ENCODE assay signal across 21 cellular contexts in genomic region chr16:71622088-71622487, GRCh38. TPM values are rescaled to one million over a fixed set of nuclear protein-coding genes. Genes with fewer than 3 reads are reported as not detected.
"Had no signal": no experiment of that assay in that cellular context is flagged by ENCODE, and none has a peak within 500 bp of the region (broad histone marks: within the 10 kb centered on the region; RNA-seq: fewer than 3 reads in every experiment).

No MANE protein-coding gene starts in this region.

- ATAC-seq: naive thymus-derived CD4-positive, alpha-beta T cell; psoas muscle; right cardiac atrium had no signal

- H3K4me3 ChIP-seq: esophagus squamous epithelium, ovary, psoas muscle, vagina had no signal

- H3K4me1 ChIP-seq: psoas muscle had no signal

- H3K27ac ChIP-seq: esophagus squamous epithelium, ovary, psoas muscle, vagina had no signal

- H3K27ac Mint-ChIP-seq: activated B cell treated with CpG ODN at 0.5 μM for 24 hours; activated naive CD4-positive, alpha-beta T cell treated with anti-CD3 and anti-CD28 coated beads, Interleukin-2, amount 50 U/mL, for 24 hours; naive thymus-derived CD4-positive, alpha-beta T cell; stimulated activated naive CD8-positive, alpha-beta T cell treated with anti-CD3 and anti-CD28 coated beads, Interleukin-15, Interleukin-2, amounts not matched to agents 100 ng/mL and 50 ng/mL, for 24 hours had no signal

- DNase-seq: activated B cell treated with CpG ODN at 0.5 μM for 24 hours; activated CD4-positive, alpha-beta T cell treated with anti-CD3 and anti-CD28 coated beads for 4 hours; activated effector memory CD4-positive, alpha-beta T cell treated with Interleukin-2 at 50 U/mL for 16 hours; activated T-cell treated with anti-CD3 and anti-CD28 coated beads, Interleukin-2, amount 50 U/mL, for 1 hour; amniotic stem cell; dermis blood vessel endothelial cell; effector memory CD4-positive, alpha-beta T cell; esophagus squamous epithelium; mesendoderm; naive thymus-derived CD4-positive, alpha-beta T cell; ovary; psoas muscle; right cardiac atrium; stimulated activated CD4-positive, alpha-beta T cell treated with anti-CD3 and anti-CD28 coated beads, Interleukin-2, amount 100 ng/mL, for 24 hours; T-helper 9 cell; trophoblast cell had no signal

- H3K27me3 ChIP-seq: ovary had no signal

- H3K4me3 Mint-ChIP-seq: activated B cell treated with CpG ODN at 0.5 μM for 24 hours; activated naive CD4-positive, alpha-beta T cell treated with anti-CD3 and anti-CD28 coated beads, Interleukin-2, amount 50 U/mL, for 24 hours; stimulated activated naive CD8-positive, alpha-beta T cell treated with anti-CD3 and anti-CD28 coated beads, Interleukin-15, Interleukin-2, amounts not matched to agents 100 ng/mL and 50 ng/mL, for 24 hours had no signal

- H3K9me3 Mint-ChIP-seq: activated B cell treated with CpG ODN at 0.5 μM for 24 hours; activated naive CD4-positive, alpha-beta T cell treated with anti-CD3 and anti-CD28 coated beads, Interleukin-2, amount 50 U/mL, for 24 hours; naive thymus-derived CD4-positive, alpha-beta T cell; stimulated activated naive CD8-positive, alpha-beta T cell treated with anti-CD3 and anti-CD28 coated beads, Interleukin-15, Interleukin-2, amounts not matched to agents 100 ng/mL and 50 ng/mL, for 24 hours had no signal

- H3K9me3 ChIP-seq: esophagus squamous epithelium, ovary, psoas muscle, vagina had no signal

- H3K36me3 ChIP-seq: esophagus squamous epithelium, ovary, vagina had no signal

- H3K36me3 Mint-ChIP-seq: activated naive CD4-positive, alpha-beta T cell treated with anti-CD3 and anti-CD28 coated beads, Interleukin-2, amount 50 U/mL, for 24 hours; naive thymus-derived CD4-positive, alpha-beta T cell had no signal

RNA-seq across cellular contexts. Expression of gene MARVELD3, which starts 3.9 kb away (rescaled TPM):
- total RNA-seq: activated B cell treated with CpG ODN at 0.5 μM for 24 hours; dermis blood vessel endothelial cell; naive thymus-derived CD4-positive, alpha-beta T cell; psoas muscle; right cardiac atrium; skeletal muscle tissue had no signal
- polyA plus RNA-seq: naive thymus-derived CD4-positive, alpha-beta T cell had no signal

RNA-seq across cellular contexts. Expression of gene TAT, which starts 45.2 kb away (rescaled TPM):
- total RNA-seq: activated B cell treated with CpG ODN at 0.5 μM for 24 hours; dermis blood vessel endothelial cell; esophagus squamous epithelium; naive thymus-derived CD4-positive, alpha-beta T cell; skeletal muscle tissue; temporal lobe; vagina had no signal
- polyA plus RNA-seq: psoas muscle had no signal
